ENCODE assay signal across 20 cellular contexts in the genomic region with DNA sequence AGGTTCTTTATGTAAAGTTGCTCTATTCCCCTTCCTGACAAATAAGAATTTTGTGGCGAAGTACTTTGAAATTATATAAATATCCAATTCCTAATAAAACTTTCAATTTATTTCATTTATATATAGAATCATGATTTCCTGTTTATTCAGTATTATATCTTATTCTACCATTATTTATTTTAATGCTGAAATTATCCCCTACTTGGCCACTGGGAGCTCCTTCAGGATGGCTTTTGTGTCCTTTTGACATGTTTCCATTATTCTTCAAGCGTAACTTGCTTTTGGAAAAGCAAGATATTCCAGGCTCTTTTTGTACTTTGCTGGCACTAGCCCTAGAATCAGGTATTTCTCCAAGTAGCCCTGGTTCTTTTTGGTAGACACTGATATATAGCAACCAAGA.
"Had no signal": no experiment of that assay in that cellular context is flagged by ENCODE, and none has a peak within 500 bp of the region (broad histone marks: within the 10 kb centered on the region; RNA-seq: fewer than 3 reads in every experiment).

No MANE protein-coding gene starts in this region.

- H3K27me3 ChIP-seq: adrenal gland, tibial artery, uterus had no signal

- H3K4me1 ChIP-seq: uterus had no signal

- H3K27ac Mint-ChIP-seq: activated naive CD4-positive, alpha-beta T cell treated with anti-CD3 and anti-CD28 coated beads, Interleukin-2, amount 50 U/mL, for 72 hours; activated T-helper 1 cell treated with anti-CD3 and anti-CD28 coated beads, Interleukin-12 subunit alpha, Interleukin-12 subunit beta, Interleukin-2, Interleukin-4 antibody, amounts not matched to agents 30 ng/mL and 10 ng/mL and 1 ng/mL, durations not matched to agents 14 hours and 24 hours and 36 hours; nephron had no signal

- DNase-seq: activated CD4-positive, alpha-beta T cell treated with anti-CD3 and anti-CD28 coated beads, Interleukin-2, amount 50 U/mL, for 48 hours; activated gamma-delta T cell treated with Interleukin-2 at 50 U/mL for 16 hours; activated T-cell treated with anti-CD3 and anti-CD28 coated beads for 4 hours; adrenal gland; kidney; midbrain; occipital lobe; stimulated activated naive CD8-positive, alpha-beta T cell treated with anti-CD3 and anti-CD28 coated beads, Interleukin-15, Interleukin-2, amounts not matched to agents 100 U/mL and 50 U/mL, for 24 hours; substantia nigra; SW 1271; tibial artery; uterus had no signal

- H3K27ac ChIP-seq: adrenal gland, skin epidermis, tibial artery, uterus had no signal

- ATAC-seq: activated naive CD4-positive, alpha-beta T cell treated with anti-CD3 and anti-CD28 coated beads, Interleukin-2, amount 50 U/mL, for 72 hours; left lobe of liver; stimulated activated naive CD8-positive, alpha-beta T cell treated with anti-CD3 and anti-CD28 coated beads, Interleukin-15, Interleukin-2, amounts not matched to agents 100 U/mL and 50 U/mL, for 24 hours had no signal

- H3K36me3 Mint-ChIP-seq: activated naive CD4-positive, alpha-beta T cell treated with anti-CD3 and anti-CD28 coated beads, Interleukin-2, amount 50 U/mL, for 72 hours had no signal

- H3K9me3 ChIP-seq: adrenal gland, tibial artery, uterus had no signal

- H3K4me3 Mint-ChIP-seq: activated T-helper 1 cell treated with anti-CD3 and anti-CD28 coated beads, Interleukin-12 subunit alpha, Interleukin-12 subunit beta, Interleukin-2, Interleukin-4 antibody, amounts not matched to agents 30 ng/mL and 10 ng/mL and 1 ng/mL, durations not matched to agents 14 hours and 24 hours and 36 hours; nephron had no signal

- H3K9me3 Mint-ChIP-seq: activated naive CD4-positive, alpha-beta T cell treated with anti-CD3 and anti-CD28 coated beads, Interleukin-2, amount 50 U/mL, for 72 hours; activated T-helper 1 cell treated with anti-CD3 and anti-CD28 coated beads, Interleukin-12 subunit alpha, Interleukin-12 subunit beta, Interleukin-2, Interleukin-4 antibody, amounts not matched to agents 30 ng/mL and 10 ng/mL and 1 ng/mL, durations not matched to agents 14 hours and 24 hours and 36 hours; nephron had no signal

- FAIRE-seq: colon, endometrium, kidney had no signal

- H3K4me1 Mint-ChIP-seq: nephron had no signal

- H3K4me3 ChIP-seq: adrenal gland, lung, skin epidermis, tibial artery, uterus had no signal

- H3K36me3 ChIP-seq: adrenal gland, tibial artery, uterus had no signal
